ENCODE assay signal across 9 cellular contexts in the genomic region with DNA sequence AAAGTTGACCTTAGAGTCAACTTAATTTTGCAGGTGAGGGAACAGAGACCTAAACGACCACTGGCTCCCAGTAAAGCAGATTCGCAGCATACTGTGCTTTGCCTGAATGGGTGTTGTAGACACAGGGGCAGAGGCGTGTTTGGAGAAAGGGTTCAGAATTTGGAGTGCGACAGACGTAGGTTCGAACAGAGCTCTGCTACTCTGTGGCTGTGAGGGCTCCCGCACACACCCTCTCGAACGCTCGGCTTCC. TPM values are rescaled to one million over a fixed set of nuclear protein-coding genes. Genes with fewer than 3 reads are reported as not detected.
DNase-seq lines count a peak whose midpoint lies in the region; ATAC-seq and TF ChIP-seq lines count a peak whose summit lies in the region.
"Had no signal": no experiment of that assay in that cellular context is flagged by ENCODE, and none has a peak within 500 bp of the region (broad histone marks: within the 10 kb centered on the region; RNA-seq: fewer than 3 reads in every experiment).

No MANE protein-coding gene starts in this region.

- H3K27ac Mint-ChIP-seq in activated CD4-positive, alpha-beta T cell treated with anti-CD3 and anti-CD28 coated beads for 36 hours = peak overlapping the region; percentile 70

- peak overlapping the region; percentile 60 for H3K4me3 Mint-ChIP-seq in activated CD4-positive, alpha-beta T cell treated with anti-CD3 and anti-CD28 coated beads for 36 hours

- no peak for DNase-seq in activated CD4-positive, alpha-beta T cell treated with anti-CD3 and anti-CD28 coated beads for 36 hours
- DNase-seq in activated CD4-positive, alpha-beta T cell treated with anti-CD3 and anti-CD28 coated beads for 4 hours = no peak
- DNase-seq in adipocyte (ENCODE audit: low read depth) = no peak
- DNase-seq in left lung = no peak
- no peak for DNase-seq in suprapubic skin (ENCODE audit: low spot score in 2 of 2)
- DNase-seq in NCI-H2196 treated with DMSO at 0.1 percent for 48 hours (lab: John Stamatoyannopoulos, UW; ENCODE audit: unreplicated experiment) = no peak

- no peaks in the 10 kb centered on the region for H3K9me3 Mint-ChIP-seq in activated CD4-positive, alpha-beta T cell treated with anti-CD3 and anti-CD28 coated beads for 36 hours (ENCODE audit: low read depth)

- peaks cover 11% of the 10 kb centered on the region for H3K36me3 Mint-ChIP-seq in activated CD4-positive, alpha-beta T cell treated with anti-CD3 and anti-CD28 coated beads for 36 hours (ENCODE audit: low read depth)

- no peaks in the 10 kb centered on the region for H3K36me3 ChIP-seq in adipocyte (ENCODE audit: control insufficient read depth, insufficient read depth, low read length, severe bottlenecking)
- H3K36me3 ChIP-seq in left lung = no peaks in the 10 kb centered on the region
- H3K36me3 ChIP-seq in suprapubic skin = no peaks in the 10 kb centered on the region

- no peak for TF ChIP-seq POLR2A in suprapubic skin (IDR thresholded peaks at IDR 0.05)

- no peak for ATAC-seq in activated CD4-positive, alpha-beta T cell treated with anti-CD3 and anti-CD28 coated beads for 36 hours
- ATAC-seq in left lung (no peak), HG02623 (IDR thresholded peaks at IDR 0.05; ENCODE audit: unreplicated experiment) (no peak), HG03460 (IDR thresholded peaks at IDR 0.05; ENCODE audit: unreplicated experiment) (no peak)

- H3K4me1 ChIP-seq in adipocyte (ENCODE audit: control insufficient read depth, insufficient read depth, low read length) = peaks cover 3% of the 10 kb centered on the region
- peaks cover 0 to 17% of the 10 kb centered on the region in 2 donors for H3K4me1 ChIP-seq in left lung
- H3K4me1 ChIP-seq in suprapubic skin = peaks cover 20% of the 10 kb centered on the region

- peaks cover 14% of the 10 kb centered on the region for H3K4me1 Mint-ChIP-seq in activated CD4-positive, alpha-beta T cell treated with anti-CD3 and anti-CD28 coated beads for 36 hours

- intact Hi-C loops in activated CD4-positive, alpha-beta T cell treated with anti-CD3 and anti-CD28 coated beads for 36 hours (cut with DNase I, micrococcal nuclease) = loop anchor here (1.0 kb wide), 1 partner anchor 287 kb away; no protein-coding TSS in a partner anchor
- intact Hi-C loops in left lung (cut with DNase I) = no loop called here

- peak overlapping the region in 1 of 2 donors; percentile 74 for H3K27ac ChIP-seq in left lung
- H3K27ac ChIP-seq in suprapubic skin = peak overlapping the region; percentile 90

- CTCF ChIA-PET in activated CD4-positive, alpha-beta T cell treated with anti-CD3 and anti-CD28 coated beads for 36 hours (lab: Charles Lee) = interaction anchor here (0.6 to 2.7 kb wide), 13 partner anchors 11 to 287 kb away, joined by 3 to 12 read pairs (median 5); a partner anchor contains a TSS

- H3K27me3 ChIP-seq in adipocyte (replicated peaks; ENCODE audit: control insufficient read depth, insufficient read depth, low read length) = no peaks in the 10 kb centered on the region
- no peaks in the 10 kb centered on the region for H3K27me3 ChIP-seq in left lung
- H3K27me3 ChIP-seq in suprapubic skin = no peaks in the 10 kb centered on the region

- TF ChIP-seq CTCF in left lung (IDR thresholded peaks at IDR 0.05) (no peak), suprapubic skin (IDR thresholded peaks at IDR 0.05) (no peak)

- H3K9me3 ChIP-seq in adipocyte (ENCODE audit: control insufficient read depth, low read length) = no peaks in the 10 kb centered on the region
- no peaks in the 10 kb centered on the region for H3K9me3 ChIP-seq in left lung
- H3K9me3 ChIP-seq in suprapubic skin = no peaks in the 10 kb centered on the region

- POLR2A ChIA-PET in activated CD4-positive, alpha-beta T cell treated with anti-CD3 and anti-CD28 coated beads for 36 hours (lab: Charles Lee) = no interaction called here

- H3K4me3 ChIP-seq in adipocyte (ENCODE audit: low read length) (peak overlapping the region; percentile 79), left lung (peak overlapping the region; percentile 49 to 50), suprapubic skin (peak overlapping the region; percentile 78)

- 9% methylated on average over 6 of the region's 10 CpGs for WGBS in suprapubic skin

- no peaks in the 10 kb centered on the region for H3K27me3 Mint-ChIP-seq in activated CD4-positive, alpha-beta T cell treated with anti-CD3 and anti-CD28 coated beads for 36 hours

- TF ChIP-seq EP300 in suprapubic skin (IDR thresholded peaks at IDR 0.05) = no peak

- H3K9ac ChIP-seq in adipocyte (ENCODE audit: low read length) = peak overlapping the region; percentile 80

RNA-seq across cellular contexts. Expression of a gene that starts 0.2 kb away (rescaled TPM):
- not detected for total RNA-seq in activated CD4-positive, alpha-beta T cell treated with anti-CD3 and anti-CD28 coated beads for 36 hours
- not detected for total RNA-seq in left lung
- 1 to 10 TPM in 1 of 4 donors, not detected in 3; 2.7 TPM for total RNA-seq in suprapubic skin
- total RNA-seq: lung microvascular endothelial cell had no signal

RNA-seq across cellular contexts. Expression of a gene that starts 31.8 kb away (rescaled TPM):
- 100 to 1,000 TPM in 1 of 2 experiments, 10 to 100 TPM in 1; 72.6 to 109 TPM for total RNA-seq in activated CD4-positive, alpha-beta T cell treated with anti-CD3 and anti-CD28 coated beads for 36 hours
- total RNA-seq in left lung (10 to 100 TPM; 22.5 to 29.8 TPM), suprapubic skin (10 to 100 TPM; 44.9 to 61.7 (median 57.6) TPM)

RNA-seq across cellular contexts. Expression of a gene that starts 32.0 kb away (rescaled TPM):
- 10 to 100 TPM; 32.0 to 38.4 TPM for total RNA-seq in activated CD4-positive, alpha-beta T cell treated with anti-CD3 and anti-CD28 coated beads for 36 hours
- 10 to 100 TPM; 14.2 to 19.4 TPM for total RNA-seq in left lung
- 10 to 100 TPM; 11.1 to 37.1 (median 16.5) TPM for total RNA-seq in suprapubic skin

Comparison
In these comparisons a context has a peak if more than half of its experiments do, and no peak if none do; other contexts are left out.
1. intact Hi-C loops: an anchor here in activated CD4-positive, alpha-beta T cell treated with anti-CD3 and anti-CD28 coated beads for 36 hours (1.0 kb wide); none called in left lung.